8 cellular contexts compared by ENCODE assay signal in the genomic region with DNA sequence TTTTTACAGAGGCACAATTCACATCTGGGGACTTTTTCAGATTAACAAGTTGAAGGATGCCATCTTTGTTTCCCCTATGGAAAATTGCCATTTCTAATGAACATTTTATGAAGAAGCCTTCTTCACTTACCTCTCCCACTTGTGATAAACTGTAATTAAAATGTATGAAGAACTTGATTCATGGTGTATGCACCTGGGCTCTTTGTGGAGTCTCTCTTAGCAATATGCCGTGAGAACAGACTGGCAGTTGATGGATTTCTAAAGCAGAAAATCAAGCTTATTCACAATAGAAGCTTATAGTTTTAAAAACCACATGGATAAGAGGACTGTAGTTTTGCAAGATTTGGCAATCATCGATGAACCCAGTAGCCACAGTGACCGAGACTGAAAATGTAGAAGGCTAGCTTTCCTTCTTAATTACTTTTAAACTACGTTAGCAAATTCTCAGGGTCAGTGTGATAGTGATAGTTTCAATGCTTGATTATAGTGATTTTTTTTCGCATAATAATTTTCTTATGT.
DNase-seq lines count a peak whose midpoint lies in the region; ATAC-seq and TF ChIP-seq lines count a peak whose summit lies in the region.

No MANE protein-coding gene starts in this region.

- peaks cover 0 to 11% (median 2%) of the 10 kb centered on the region in 6 donors for H3K9me3 Mint-ChIP-seq in immature natural killer cell

- POLR2A ChIA-PET in AG04450 (lab: Yijun Ruan, JAX): interaction anchor here (0.8 to 1.4 kb wide), 4 partner anchors 9 to 433 kb away, joined by 3 to 7 read pairs (median 3); no protein-coding TSS in a partner anchor

- H3K4me3 ChIP-seq in AG04450 (ENCODE audit: low read depth, low read length) (no peak overlapping the region), fibroblast of the aortic adventitia (ENCODE audit: low read depth, low read length) (no peak overlapping the region)

- TF ChIP-seq CTCF in AG04450 (IDR thresholded peaks at IDR 0.05; ENCODE audit: low read depth, low read length) (no peak), fibroblast of the aortic adventitia (IDR thresholded peaks at IDR 0.05; ENCODE audit: insufficient read depth, low read length) (no peak), GM10266 (IDR thresholded peaks at IDR 0.05; ENCODE audit: control insufficient read depth, insufficient read depth, low read depth, missing control alignments) (no peak)

- CTCF ChIA-PET in AG04450 (lab: Charles Lee): interaction anchor here (1.0 kb wide), 1 partner anchor 14 kb away, joined by 3 read pairs; no protein-coding TSS in a partner anchor

- no peaks in the 10 kb centered on the region for H3K4me1 Mint-ChIP-seq in immature natural killer cell

- H3K4me3 Mint-ChIP-seq in immature natural killer cell: no peak overlapping the region

- in situ Hi-C loops in G401 (cut with HindIII; ENCODE audit: low sequenced_read_pairs): no loop called here

- H3K9me3 ChIP-seq in AG04450 (ENCODE audit: control insufficient read depth, insufficient read depth, low read length): peaks cover 2% of the 10 kb centered on the region; the same call in 1 of the 2 replicates

- H3K27me3 ChIP-seq in AG04450 (ENCODE audit: control insufficient read depth, insufficient read depth, low read length): no peaks in the 10 kb centered on the region

- H3K27me3 Mint-ChIP-seq in immature natural killer cell (ENCODE audit: low read depth in 3 of 3): peaks cover 0 to 2% (median 0%) of the 10 kb centered on the region in 3 donors

- DNase-seq in AG04450 (ENCODE audit: low read depth, low spot score) (no peak), MV-4-11 (lab: John Stamatoyannopoulos, UW) (peak; percentile 94), fibroblast of the aortic adventitia (ENCODE audit: low read depth) (peak; percentile 32), G401 (ENCODE audit: low spot score) (no peak), immature natural killer cell (no peak), SHP77 (lab: John Stamatoyannopoulos, UW) (no peak), GM10266 (ENCODE audit: extremely low spot score) (no peak)

- H3K27ac Mint-ChIP-seq in immature natural killer cell: no peak overlapping the region

- peak overlapping the region; percentile 58 for H3K27ac ChIP-seq in AG04450 (ENCODE audit: low read depth, low read length)

- peak; percentile 2 for ATAC-seq in GM19324 (IDR thresholded peaks at IDR 0.05; ENCODE audit: low FRiP score, unreplicated experiment)

- no peaks in the 10 kb centered on the region for H3K36me3 Mint-ChIP-seq in immature natural killer cell

Comparison
In these comparisons a context has a peak if more than half of its experiments do, and no peak if none do; other contexts are left out.
1. DNase-seq: peak in MV-4-11 (single experiment) and fibroblast of the aortic adventitia (single experiment); none in AG04450 (single experiment), G401 (single experiment), immature natural killer cell (0 of 3), SHP77 (0 of 2) and GM10266 (single experiment).